13 cellular contexts compared by ENCODE assay signal in the genomic region with DNA sequence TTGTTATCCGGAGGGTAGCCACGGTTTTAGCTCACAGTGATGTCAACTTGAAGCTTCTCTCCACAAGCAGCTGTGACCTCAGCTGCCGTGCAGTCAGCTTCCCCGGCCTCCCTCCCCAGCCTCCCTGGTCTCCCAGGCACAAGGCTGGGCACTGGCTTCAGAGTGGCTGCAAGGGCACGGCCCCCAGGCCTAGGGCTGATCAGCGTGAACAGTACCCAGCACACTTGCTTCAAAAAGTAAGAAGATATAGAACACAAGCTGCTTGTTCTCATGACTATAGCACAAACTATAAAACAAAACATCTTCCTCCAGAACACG.
A peak's percentile ranks its signal among the peaks of the same experiment; 100 is the strongest.
DNase-seq lines count a peak whose midpoint lies in the region; ATAC-seq and TF ChIP-seq lines count a peak whose summit lies in the region.
"Had no signal": no experiment of that assay in that cellular context is flagged by ENCODE, and none has a peak within 500 bp of the region (broad histone marks: within the 10 kb centered on the region; RNA-seq: fewer than 3 reads in every experiment).

No MANE protein-coding gene starts in this region.

- H3K4me3 Mint-ChIP-seq in stimulated activated memory B cell treated with anti-CD40 and anti-IgM and Interleukin-4, amounts not matched to agents 10 μg/mL and 1 μg/mL and 100 μg/mL, for 72 hours, result no peak overlapping the region
- H3K4me3 Mint-ChIP-seq: activated B cell treated with CpG ODN at 0.5 μM for 24 hours had no signal

- no peaks in the 10 kb centered on the region for H3K27me3 ChIP-seq in SJSA1 (replicated peaks)
- H3K27me3 ChIP-seq in left lung, result no peaks in the 10 kb centered on the region
- no peaks in the 10 kb centered on the region for H3K27me3 ChIP-seq in stomach smooth muscle (ENCODE audit: control insufficient read depth in 1 of 2, insufficient read depth in 2 of 2, low read length in 2 of 2)

- no peaks in the 10 kb centered on the region for H3K36me3 ChIP-seq in SJSA1
- H3K36me3 ChIP-seq in left lung, result no peaks in the 10 kb centered on the region
- peaks cover 0 to 2% of the 10 kb centered on the region in 2 donors for H3K36me3 ChIP-seq in stomach smooth muscle (ENCODE audit: control insufficient read depth in 2 of 2, insufficient read depth in 2 of 2, low read length in 2 of 2)

- TF ChIP-seq CTCF in C4-2B (conservative IDR thresholded peaks at IDR 0.05) (no peak), left lung (IDR thresholded peaks at IDR 0.05) (no peak)

- H3K27ac Mint-ChIP-seq in stimulated activated memory B cell treated with anti-CD40 and anti-IgM and Interleukin-4, amounts not matched to agents 10 μg/mL and 1 μg/mL and 100 μg/mL, for 72 hours, result no peak overlapping the region
- H3K27ac Mint-ChIP-seq: activated B cell treated with CpG ODN at 0.5 μM for 24 hours had no signal

- H3K9ac ChIP-seq in stomach smooth muscle (ENCODE audit: low read length in 2 of 2), result peak overlapping the region in 1 of 2 donors; percentile 74

- H3K4me3 ChIP-seq in SJSA1 (no peak overlapping the region), left lung (no peak overlapping the region), stomach smooth muscle (ENCODE audit: low read length in 2 of 2) (peak overlapping the region; percentile 73 to 76)
- H3K4me3 ChIP-seq: mucosa of descending colon had no signal

- no peaks in the 10 kb centered on the region for H3K27me3 Mint-ChIP-seq in stimulated activated memory B cell treated with anti-CD40 and anti-IgM and Interleukin-4, amounts not matched to agents 10 μg/mL and 1 μg/mL and 100 μg/mL, for 72 hours
- H3K27me3 Mint-ChIP-seq: activated B cell treated with CpG ODN at 0.5 μM for 24 hours had no signal

- H3K9me3 ChIP-seq in SJSA1 (replicated peaks) (no peaks in the 10 kb centered on the region), left lung (no peaks in the 10 kb centered on the region), stomach smooth muscle (ENCODE audit: control insufficient read depth in 2 of 2, low read length in 2 of 2) (no peaks in the 10 kb centered on the region)
- H3K9me3 ChIP-seq: mucosa of descending colon had no signal

- DNase-seq in SJSA1 (ENCODE audit: low read depth in 1 of 2, low spot score in 2 of 2) (no peak), left lung (no peak), COLO829 (ENCODE audit: low spot score) (no peak), T-helper 1 cell (no peak)
- DNase-seq: activated B cell treated with CpG ODN at 0.5 μM for 24 hours; AML-193; NCI-H187; stimulated activated CD8-positive, alpha-beta memory T cell treated with anti-CD3 and anti-CD28 coated beads, Interleukin-4, amount 100 ng/mL, for 48 hours had no signal

- no peaks in the 10 kb centered on the region for H3K36me3 Mint-ChIP-seq in stimulated activated memory B cell treated with anti-CD40 and anti-IgM and Interleukin-4, amounts not matched to agents 10 μg/mL and 1 μg/mL and 100 μg/mL, for 72 hours

- no peaks in the 10 kb centered on the region for H3K9me3 Mint-ChIP-seq in stimulated activated memory B cell treated with anti-CD40 and anti-IgM and Interleukin-4, amounts not matched to agents 10 μg/mL and 1 μg/mL and 100 μg/mL, for 72 hours
- H3K9me3 Mint-ChIP-seq: activated B cell treated with CpG ODN at 0.5 μM for 24 hours had no signal

- H3K27ac ChIP-seq in C4-2B, result peak overlapping the region; percentile 70
- peak overlapping the region; percentile 75; the same call in 1 of the 2 replicates for H3K27ac ChIP-seq in SJSA1
- H3K27ac ChIP-seq in left lung, result peak overlapping the region; percentile 20 to 77
- H3K27ac ChIP-seq in stomach smooth muscle (ENCODE audit: low read length), result peak overlapping the region; percentile 78

- ATAC-seq in left lung (no peak), HG03439 (IDR thresholded peaks at IDR 0.05; ENCODE audit: unreplicated experiment) (no peak)
- ATAC-seq in stimulated activated memory B cell treated with anti-CD40 and anti-IgM and Interleukin-4, amounts not matched to agents 10 μg/mL and 1 μg/mL and 100 μg/mL, for 72 hours, result no peak

- intact Hi-C loops in left lung (cut with DNase I), result no loop called here

- peaks cover 40% of the 10 kb centered on the region for H3K4me1 ChIP-seq in SJSA1 (replicated peaks)
- no peaks in the 10 kb centered on the region for H3K4me1 ChIP-seq in left lung
- peaks cover 6% of the 10 kb centered on the region for H3K4me1 ChIP-seq in stomach smooth muscle (ENCODE audit: control insufficient read depth, insufficient read depth, low read length)

- H3K4me1 Mint-ChIP-seq in stimulated activated memory B cell treated with anti-CD40 and anti-IgM and Interleukin-4, amounts not matched to agents 10 μg/mL and 1 μg/mL and 100 μg/mL, for 72 hours, result no peaks in the 10 kb centered on the region
- H3K4me1 Mint-ChIP-seq: activated B cell treated with CpG ODN at 0.5 μM for 24 hours had no signal

Comparison
In these comparisons a context has a peak if more than half of its experiments do, and no peak if none do; other contexts are left out.
1. H3K4me3 ChIP-seq: peak in stomach smooth muscle (2 of 2); none in SJSA1 (single experiment) and left lung (0 of 2).
2. Peak in every context shown above with its lines, with median percentiles within 50 percentile points of each other: H3K27ac ChIP-seq.